In the genomic region with DNA sequence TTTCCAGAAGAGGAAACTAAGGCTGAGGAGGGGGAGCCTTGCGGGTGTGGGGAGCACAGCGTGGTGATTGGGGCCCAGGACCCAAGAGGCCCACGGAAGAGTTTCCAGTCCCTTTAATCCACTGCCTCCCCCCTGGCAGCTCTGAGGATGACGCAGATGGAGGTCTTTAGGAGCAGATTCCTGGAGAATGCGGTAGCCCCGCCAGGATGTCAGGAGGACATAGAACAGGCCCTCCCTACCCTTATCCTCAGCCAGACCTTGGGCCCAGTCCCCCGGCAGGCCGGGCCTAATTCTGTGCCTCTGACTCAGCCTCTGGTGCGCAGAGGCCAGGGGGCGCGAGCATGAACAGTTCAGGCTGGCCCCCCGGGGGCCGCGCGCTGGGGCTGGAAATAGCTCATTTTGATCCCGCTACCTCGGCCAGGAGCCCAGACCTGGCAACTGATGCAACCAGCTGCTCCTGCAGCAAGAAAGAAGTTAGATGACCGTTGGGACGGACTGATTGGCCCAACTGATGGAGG, we compare ENCODE assay signal across 1 cellular context.
A peak's percentile ranks its signal among the peaks of the same experiment; 100 is the strongest.
TF ChIP-seq lines count a peak whose summit lies in the region.

No MANE protein-coding gene starts in this region.

TF ChIP-seq in HEK293, 187 proteins besides CTCF, POLR2A, EP300 and RAD21 (continued from another document):
- TF ChIP-seq, protein P1, sequence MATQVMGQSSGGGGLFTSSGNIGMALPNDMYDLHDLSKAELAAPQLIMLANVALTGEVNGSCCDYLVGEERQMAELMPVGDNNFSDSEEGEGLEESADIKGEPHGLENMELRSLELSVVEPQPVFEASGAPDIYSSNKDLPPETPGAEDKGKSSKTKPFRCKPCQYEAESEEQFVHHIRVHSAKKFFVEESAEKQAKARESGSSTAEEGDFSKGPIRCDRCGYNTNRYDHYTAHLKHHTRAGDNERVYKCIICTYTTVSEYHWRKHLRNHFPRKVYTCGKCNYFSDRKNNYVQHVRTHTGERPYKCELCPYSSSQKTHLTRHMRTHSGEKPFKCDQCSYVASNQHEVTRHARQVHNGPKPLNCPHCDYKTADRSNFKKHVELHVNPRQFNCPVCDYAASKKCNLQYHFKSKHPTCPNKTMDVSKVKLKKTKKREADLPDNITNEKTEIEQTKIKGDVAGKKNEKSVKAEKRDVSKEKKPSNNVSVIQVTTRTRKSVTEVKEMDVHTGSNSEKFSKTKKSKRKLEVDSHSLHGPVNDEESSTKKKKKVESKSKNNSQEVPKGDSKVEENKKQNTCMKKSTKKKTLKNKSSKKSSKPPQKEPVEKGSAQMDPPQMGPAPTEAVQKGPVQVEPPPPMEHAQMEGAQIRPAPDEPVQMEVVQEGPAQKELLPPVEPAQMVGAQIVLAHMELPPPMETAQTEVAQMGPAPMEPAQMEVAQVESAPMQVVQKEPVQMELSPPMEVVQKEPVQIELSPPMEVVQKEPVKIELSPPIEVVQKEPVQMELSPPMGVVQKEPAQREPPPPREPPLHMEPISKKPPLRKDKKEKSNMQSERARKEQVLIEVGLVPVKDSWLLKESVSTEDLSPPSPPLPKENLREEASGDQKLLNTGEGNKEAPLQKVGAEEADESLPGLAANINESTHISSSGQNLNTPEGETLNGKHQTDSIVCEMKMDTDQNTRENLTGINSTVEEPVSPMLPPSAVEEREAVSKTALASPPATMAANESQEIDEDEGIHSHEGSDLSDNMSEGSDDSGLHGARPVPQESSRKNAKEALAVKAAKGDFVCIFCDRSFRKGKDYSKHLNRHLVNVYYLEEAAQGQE (tag by site-specific recombination; IDR thresholded peaks at IDR 0.05), result peak; percentile 70
- TF ChIP-seq ZNF596 (tag by site-specific recombination; IDR thresholded peaks at IDR 0.05), result peak; percentile 64; the same call in 1 of the 2 replicates
- TF ChIP-seq ZNF121 (tag by site-specific recombination; IDR thresholded peaks at IDR 0.05), result no peak
- TF ChIP-seq ZBTB20 (tag by site-specific recombination; IDR thresholded peaks at IDR 0.05), result peak; percentile 89
- no peak for TF ChIP-seq FEZF1 (tag by site-specific recombination; IDR thresholded peaks at IDR 0.05)
- TF ChIP-seq ZNF510 (tag by site-specific recombination; IDR thresholded peaks at IDR 0.05; ENCODE audit: insufficient replicate concordance), result no peak
- peak; percentile 91 for TF ChIP-seq IKZF3 (tag by site-specific recombination; IDR thresholded peaks at IDR 0.05)
- 0 out of 2 replicates have a peak, but pooled peaks have one; percentile 18 for TF ChIP-seq ZBTB8A (tag by site-specific recombination; IDR thresholded peaks at IDR 0.05)
- no peak for TF ChIP-seq GLI4 (tag by site-specific recombination; IDR thresholded peaks at IDR 0.05)
- peak; percentile 42; the same call in 1 of the 2 replicates for TF ChIP-seq ZEB2 (tag by site-specific recombination; IDR thresholded peaks at IDR 0.05)
- 0 out of 2 replicates have a peak, but pooled peaks have one; percentile 28 for TF ChIP-seq ZNF623 (tag by site-specific recombination; IDR thresholded peaks at IDR 0.05)
- TF ChIP-seq ZNF610 (tag by site-specific recombination; IDR thresholded peaks at IDR 0.05; ENCODE audit: borderline replicate concordance), result 0 out of 2 replicates have a peak, but pooled peaks have one; percentile 33
- no peak for TF ChIP-seq ZFHX2 (tag by site-specific recombination; conservative IDR thresholded peaks at IDR 0.05)
- TF ChIP-seq ZNF548 (tag by site-specific recombination; IDR thresholded peaks at IDR 0.05), result no peak
- TF ChIP-seq, protein P2, sequence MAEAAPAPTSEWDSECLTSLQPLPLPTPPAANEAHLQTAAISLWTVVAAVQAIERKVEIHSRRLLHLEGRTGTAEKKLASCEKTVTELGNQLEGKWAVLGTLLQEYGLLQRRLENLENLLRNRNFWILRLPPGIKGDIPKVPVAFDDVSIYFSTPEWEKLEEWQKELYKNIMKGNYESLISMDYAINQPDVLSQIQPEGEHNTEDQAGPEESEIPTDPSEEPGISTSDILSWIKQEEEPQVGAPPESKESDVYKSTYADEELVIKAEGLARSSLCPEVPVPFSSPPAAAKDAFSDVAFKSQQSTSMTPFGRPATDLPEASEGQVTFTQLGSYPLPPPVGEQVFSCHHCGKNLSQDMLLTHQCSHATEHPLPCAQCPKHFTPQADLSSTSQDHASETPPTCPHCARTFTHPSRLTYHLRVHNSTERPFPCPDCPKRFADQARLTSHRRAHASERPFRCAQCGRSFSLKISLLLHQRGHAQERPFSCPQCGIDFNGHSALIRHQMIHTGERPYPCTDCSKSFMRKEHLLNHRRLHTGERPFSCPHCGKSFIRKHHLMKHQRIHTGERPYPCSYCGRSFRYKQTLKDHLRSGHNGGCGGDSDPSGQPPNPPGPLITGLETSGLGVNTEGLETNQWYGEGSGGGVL (tag by site-specific recombination; IDR thresholded peaks at IDR 0.05), result peak; percentile 90
- TF ChIP-seq ZNF214 (tag by site-specific recombination; IDR thresholded peaks at IDR 0.05; ENCODE audit: borderline replicate concordance), result no peak
- TF ChIP-seq ZNF174 (tag by site-specific recombination; IDR thresholded peaks at IDR 0.05), result no peak
- TF ChIP-seq, protein P3, sequence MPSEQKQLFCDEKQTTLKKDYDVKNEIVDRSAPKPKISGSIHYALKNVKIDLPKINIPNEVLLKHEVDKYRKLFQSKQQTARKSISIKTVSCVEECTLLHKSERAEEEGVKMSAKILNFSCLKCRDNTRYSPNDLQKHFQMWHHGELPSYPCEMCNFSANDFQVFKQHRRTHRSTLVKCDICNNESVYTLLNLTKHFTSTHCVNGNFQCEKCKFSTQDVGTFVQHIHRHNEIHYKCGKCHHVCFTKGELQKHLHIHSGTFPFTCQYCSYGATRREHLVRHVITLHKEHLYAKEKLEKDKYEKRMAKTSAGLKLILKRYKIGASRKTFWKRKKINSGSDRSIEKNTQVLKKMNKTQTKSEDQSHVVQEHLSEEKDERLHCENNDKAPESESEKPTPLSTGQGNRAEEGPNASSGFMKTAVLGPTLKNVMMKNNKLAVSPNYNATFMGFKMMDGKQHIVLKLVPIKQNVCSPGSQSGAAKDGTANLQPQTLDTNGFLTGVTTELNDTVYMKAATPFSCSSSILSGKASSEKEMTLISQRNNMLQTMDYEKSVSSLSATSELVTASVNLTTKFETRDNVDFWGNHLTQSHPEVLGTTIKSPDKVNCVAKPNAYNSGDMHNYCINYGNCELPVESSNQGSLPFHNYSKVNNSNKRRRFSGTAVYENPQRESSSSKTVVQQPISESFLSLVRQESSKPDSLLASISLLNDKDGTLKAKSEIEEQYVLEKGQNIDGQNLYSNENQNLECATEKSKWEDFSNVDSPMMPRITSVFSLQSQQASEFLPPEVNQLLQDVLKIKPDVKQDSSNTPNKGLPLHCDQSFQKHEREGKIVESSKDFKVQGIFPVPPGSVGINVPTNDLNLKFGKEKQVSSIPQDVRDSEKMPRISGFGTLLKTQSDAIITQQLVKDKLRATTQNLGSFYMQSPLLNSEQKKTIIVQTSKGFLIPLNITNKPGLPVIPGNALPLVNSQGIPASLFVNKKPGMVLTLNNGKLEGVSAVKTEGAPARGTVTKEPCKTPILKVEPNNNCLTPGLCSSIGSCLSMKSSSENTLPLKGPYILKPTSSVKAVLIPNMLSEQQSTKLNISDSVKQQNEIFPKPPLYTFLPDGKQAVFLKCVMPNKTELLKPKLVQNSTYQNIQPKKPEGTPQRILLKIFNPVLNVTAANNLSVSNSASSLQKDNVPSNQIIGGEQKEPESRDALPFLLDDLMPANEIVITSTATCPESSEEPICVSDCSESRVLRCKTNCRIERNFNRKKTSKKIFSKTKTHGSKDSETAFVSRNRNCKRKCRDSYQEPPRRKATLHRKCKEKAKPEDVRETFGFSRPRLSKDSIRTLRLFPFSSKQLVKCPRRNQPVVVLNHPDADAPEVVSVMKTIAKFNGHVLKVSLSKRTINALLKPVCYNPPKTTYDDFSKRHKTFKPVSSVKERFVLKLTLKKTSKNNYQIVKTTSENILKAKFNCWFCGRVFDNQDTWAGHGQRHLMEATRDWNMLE (tag by site-specific recombination; conservative IDR thresholded peaks at IDR 0.05; ENCODE audit: low read depth), result no peak; the same call in 1 of the 2 replicates
